In the genomic region with DNA sequence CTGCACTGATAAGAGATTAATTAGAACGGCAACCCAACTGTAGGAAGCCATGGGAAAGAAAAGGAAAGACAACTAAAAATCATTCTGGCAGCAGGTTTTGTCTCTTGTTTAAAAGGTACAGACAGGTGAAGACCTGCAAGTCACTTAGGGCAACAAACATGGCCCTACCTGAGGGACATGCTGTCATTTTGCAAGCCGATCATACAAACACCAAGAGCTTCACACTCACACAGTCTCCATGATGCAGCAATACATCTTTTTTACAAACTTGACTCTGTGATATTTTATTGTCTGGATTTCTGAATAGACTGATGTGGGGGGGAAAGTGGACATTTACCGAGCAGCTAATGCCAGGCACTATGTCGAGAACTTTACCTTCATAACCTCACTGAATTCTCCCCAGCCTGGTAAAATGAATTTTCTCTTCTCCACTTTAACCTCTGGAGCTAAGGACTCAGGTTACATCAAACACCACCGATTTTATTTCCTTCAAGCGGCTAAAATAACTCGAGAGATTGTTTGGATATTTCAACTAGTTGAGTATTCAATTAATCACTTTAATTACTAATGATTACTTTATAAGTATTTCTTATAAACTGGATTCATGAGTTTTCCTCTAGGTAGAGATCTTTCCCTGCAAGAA, we compare ENCODE assay signal across 9 cellular contexts.
DNase-seq lines count a peak whose midpoint lies in the region; ATAC-seq, FAIRE-seq and TF ChIP-seq lines count a peak whose summit lies in the region.
"Had no signal": no experiment of that assay in that cellular context is flagged by ENCODE, and none has a peak within 500 bp of the region (broad histone marks: within the 10 kb centered on the region; RNA-seq: fewer than 3 reads in every experiment).

No MANE protein-coding gene starts in this region.

- H3K9me3 Mint-ChIP-seq in HFFc6: no peaks in the 10 kb centered on the region; the same call in 1 of the 2 replicates
- H3K9me3 Mint-ChIP-seq in stimulated activated memory B cell treated with anti-CD40 and anti-IgM and Interleukin-4, amounts not matched to agents 10 μg/mL and 1 μg/mL and 100 μg/mL, for 72 hours: peaks cover under 1% of the 10 kb centered on the region
- no peaks in the 10 kb centered on the region for H3K9me3 Mint-ChIP-seq in activated CD8-positive, alpha-beta T cell treated with anti-CD3 and anti-CD28 coated beads, Interleukin-2, amount 10 ng/mL, durations not matched to agents 7 days and 5 days (ENCODE audit: insufficient read depth)
- H3K9me3 Mint-ChIP-seq: activated naive CD4-positive, alpha-beta T cell treated with anti-CD3 and anti-CD28 coated beads for 36 hours; stimulated activated naive CD8-positive, alpha-beta T cell treated with anti-CD3 and anti-CD28 coated beads, Interleukin-15, Interleukin-2, amounts not matched to agents 100 ng/mL and 50 ng/mL, for 24 hours had no signal

- no peak for ATAC-seq in HepG2
- no peak for ATAC-seq in stimulated activated memory B cell treated with anti-CD40 and anti-IgM and Interleukin-4, amounts not matched to agents 10 μg/mL and 1 μg/mL and 100 μg/mL, for 72 hours
- ATAC-seq in activated CD8-positive, alpha-beta T cell treated with anti-CD3 and anti-CD28 coated beads, Interleukin-2, amount 10 ng/mL, durations not matched to agents 7 days and 5 days: no peak
- no peak for ATAC-seq in GM19455 (IDR thresholded peaks at IDR 0.05; ENCODE audit: unreplicated experiment)

- H3K4me1 ChIP-seq in ascending aorta: peaks cover 9 to 24% of the 10 kb centered on the region in 2 donors
- peaks cover 55% of the 10 kb centered on the region for H3K4me1 ChIP-seq in HepG2 (ENCODE audit: insufficient read depth, low read length)

- peak overlapping the region; percentile 14; the same call in 1 of the 2 replicates for H3K9ac ChIP-seq in HepG2 (ENCODE audit: insufficient read depth, low read depth, low read length)

- peak overlapping the region; percentile 58; the same call in 1 of the 2 replicates for H3K4me2 ChIP-seq in HepG2 (ENCODE audit: low read depth, low read length)

- no peak for TF ChIP-seq CTCF in HFFc6 (IDR thresholded peaks at IDR 0.05)
- TF ChIP-seq CTCF in ascending aorta (IDR thresholded peaks at IDR 0.05): no peak
- TF ChIP-seq CTCF in HepG2 (CRISPR knock-in tag; IDR thresholded peaks at IDR 0.05): no peak

- H3K4me3 ChIP-seq in ascending aorta: peak overlapping the region in 1 of 2 donors; percentile 52
- H3K4me3 ChIP-seq in HepG2 (replicated peaks in 1 of 3; ENCODE audit: insufficient read depth in 1 of 3, low read depth in 2 of 3, low read length in 3 of 3): peak overlapping the region in 1 of 3 experiments; percentile 10; a peak in 1 of 6 replicates

- H3K4me1 Mint-ChIP-seq in HFFc6 (ENCODE audit: low read depth): peaks cover 35% of the 10 kb centered on the region
- peaks cover 14% of the 10 kb centered on the region for H3K4me1 Mint-ChIP-seq in stimulated activated memory B cell treated with anti-CD40 and anti-IgM and Interleukin-4, amounts not matched to agents 10 μg/mL and 1 μg/mL and 100 μg/mL, for 72 hours
- no peaks in the 10 kb centered on the region for H3K4me1 Mint-ChIP-seq in activated CD8-positive, alpha-beta T cell treated with anti-CD3 and anti-CD28 coated beads, Interleukin-2, amount 10 ng/mL, durations not matched to agents 7 days and 5 days (ENCODE audit: low read depth)

- no peak for TF ChIP-seq RAD21 in HepG2 (CRISPR knock-in tag; IDR thresholded peaks at IDR 0.05)

- H3K27ac ChIP-seq in ascending aorta (peak overlapping the region; percentile 45 to 62), HepG2 (ENCODE audit: extremely low read length, insufficient read depth, low read length) (peak overlapping the region; percentile 48)

- peaks cover under 1% of the 10 kb centered on the region for H3K36me3 Mint-ChIP-seq in HFFc6 (ENCODE audit: low read depth)
- H3K36me3 Mint-ChIP-seq in stimulated activated memory B cell treated with anti-CD40 and anti-IgM and Interleukin-4, amounts not matched to agents 10 μg/mL and 1 μg/mL and 100 μg/mL, for 72 hours: peaks cover 32% of the 10 kb centered on the region
- peaks cover under 1% of the 10 kb centered on the region for H3K36me3 Mint-ChIP-seq in activated CD8-positive, alpha-beta T cell treated with anti-CD3 and anti-CD28 coated beads, Interleukin-2, amount 10 ng/mL, durations not matched to agents 7 days and 5 days (ENCODE audit: low read depth)

- TF ChIP-seq EP300 in HepG2 (IDR thresholded peaks at IDR 0.05; ENCODE audit: low read depth in 2 of 2, low read length in 2 of 2) (no peak), HepG2 (CRISPR knock-in tag; IDR thresholded peaks at IDR 0.05; ENCODE audit: borderline replicate concordance) (no peak)

- 90% methylated on average over 7 of the region's 7 CpGs for WGBS in HepG2 (ENCODE audit: low lambda C conversion rate)

- peak overlapping the region; percentile 79 for H3K4me3 Mint-ChIP-seq in HFFc6
- no peak overlapping the region for H3K4me3 Mint-ChIP-seq in stimulated activated memory B cell treated with anti-CD40 and anti-IgM and Interleukin-4, amounts not matched to agents 10 μg/mL and 1 μg/mL and 100 μg/mL, for 72 hours
- H3K4me3 Mint-ChIP-seq in activated CD8-positive, alpha-beta T cell treated with anti-CD3 and anti-CD28 coated beads, Interleukin-2, amount 10 ng/mL, durations not matched to agents 7 days and 5 days: no peak overlapping the region
- H3K4me3 Mint-ChIP-seq: activated naive CD4-positive, alpha-beta T cell treated with anti-CD3 and anti-CD28 coated beads for 36 hours; stimulated activated naive CD8-positive, alpha-beta T cell treated with anti-CD3 and anti-CD28 coated beads, Interleukin-15, Interleukin-2, amounts not matched to agents 100 ng/mL and 50 ng/mL, for 24 hours had no signal

- POLR2A ChIA-PET in HepG2 (lab: Yijun Ruan, JAX): interaction anchor here (1.1 to 1.9 kb wide), 4 partner anchors 27 to 243 kb away, joined by 3 to 5 read pairs (median 4); no protein-coding TSS in a partner anchor
- POLR2A ChIA-PET in activated CD8-positive, alpha-beta T cell treated with anti-CD3 and anti-CD28 coated beads, Interleukin-2, amount 10 ng/mL, durations not matched to agents 7 days and 5 days (lab: Charles Lee): no interaction called here

- no TSS peak for BruUV-seq in HepG2 (replicated peaks; lab: Mats Ljungman, UMichigan)

- no peak overlapping the region for H2AFZ ChIP-seq in HepG2 (ENCODE audit: low read length)

- H3K27ac Mint-ChIP-seq in HFFc6: peak overlapping the region; percentile 89
- peak overlapping the region; percentile 46 for H3K27ac Mint-ChIP-seq in stimulated activated memory B cell treated with anti-CD40 and anti-IgM and Interleukin-4, amounts not matched to agents 10 μg/mL and 1 μg/mL and 100 μg/mL, for 72 hours
- H3K27ac Mint-ChIP-seq in activated CD8-positive, alpha-beta T cell treated with anti-CD3 and anti-CD28 coated beads, Interleukin-2, amount 10 ng/mL, durations not matched to agents 7 days and 5 days: no peak overlapping the region
- H3K27ac Mint-ChIP-seq: stimulated activated naive CD8-positive, alpha-beta T cell treated with anti-CD3 and anti-CD28 coated beads, Interleukin-15, Interleukin-2, amounts not matched to agents 100 ng/mL and 50 ng/mL, for 24 hours had no signal

- no peaks in the 10 kb centered on the region for H3K79me2 ChIP-seq in HepG2 (ENCODE audit: insufficient read depth, low read length)

- H3K36me3 ChIP-seq in ascending aorta: no peaks in the 10 kb centered on the region
- H3K36me3 ChIP-seq in HepG2 (replicated peaks in 1 of 2; ENCODE audit: control insufficient read depth in 1 of 2, insufficient read depth in 2 of 2, low read length in 2 of 2): peaks cover 1 to 5% of the 10 kb centered on the region in 2 experiments; a peak in 2 of 5 replicates

- no peak for TF ChIP-seq POLR2A in HepG2 (IDR thresholded peaks at IDR 0.05; ENCODE audit: insufficient read depth in 1 of 2, low read depth in 2 of 2, low read length in 2 of 2)

- no peaks in the 10 kb centered on the region for H3K9me3 ChIP-seq in ascending aorta
- no peaks in the 10 kb centered on the region for H3K9me3 ChIP-seq in HepG2 (ENCODE audit: low read length)

- intact Hi-C loops in ascending aorta (cut with DNase I) (loop anchor here (2.0 to 10.0 kb wide), 3 partner anchors 128 to 604 kb away; no protein-coding TSS in a partner anchor), HepG2 (cut with micrococcal nuclease; ENCODE audit: unreplicated experiment) (loop anchor here (2.0 to 5.0 kb wide), 4 partner anchors 130 to 606 kb away; a partner anchor contains a TSS)

- peak; percentile 37 for FAIRE-seq in HepG2 (lab: Jason Lieb, UNC)

- no peaks in the 10 kb centered on the region for H3K27me3 ChIP-seq in ascending aorta
- H3K27me3 ChIP-seq in HepG2 (ENCODE audit: control insufficient read depth in 1 of 2, insufficient read depth in 2 of 2, low read length in 2 of 2): no peaks in the 10 kb centered on the region

- no peaks in the 10 kb centered on the region for H4K20me1 ChIP-seq in HepG2 (ENCODE audit: insufficient read depth, low read length)

- in situ Hi-C loops in HepG2 (cut with HindIII; ENCODE audit: extremely low pct_ligation_motif_present, low pct_unique_long_range_greater_than_20kb): loop anchor here (5.0 kb wide), 1 partner anchor 226 kb away; no protein-coding TSS in a partner anchor

- CTCF ChIA-PET in HepG2 (lab: Yijun Ruan, JAX; ENCODE audit: low intra/inter-chr PET ratio, low total read pairs): interaction anchor here (1.0 to 3.6 kb wide), 6 partner anchors 224 to 279 kb away, joined by 3 to 31 read pairs (median 6); no protein-coding TSS in a partner anchor
- CTCF ChIA-PET in activated CD8-positive, alpha-beta T cell treated with anti-CD3 and anti-CD28 coated beads, Interleukin-2, amount 10 ng/mL, durations not matched to agents 7 days and 5 days (lab: Charles Lee): interaction anchor here (1.4 to 2.6 kb wide), 6 partner anchors 8 to 609 kb away, joined by 4 to 10 read pairs (median 6); a partner anchor contains a TSS

- DNase-seq in HFFc6 (no peak), ascending aorta (ENCODE audit: low spot score in 2 of 2) (no peak), HepG2 (ENCODE audit: low spot score) (no peak), inferior parietal cortex (ENCODE audit: extremely low spot score) (no peak)
- DNase-seq in activated CD8-positive, alpha-beta T cell treated with anti-CD3 and anti-CD28 coated beads, Interleukin-2, amount 10 ng/mL, durations not matched to agents 7 days and 5 days: no peak

- H3K27me3 Mint-ChIP-seq in HFFc6 (ENCODE audit: insufficient read depth): no peaks in the 10 kb centered on the region; the same call in 1 of the 2 replicates
- no peaks in the 10 kb centered on the region for H3K27me3 Mint-ChIP-seq in stimulated activated memory B cell treated with anti-CD40 and anti-IgM and Interleukin-4, amounts not matched to agents 10 μg/mL and 1 μg/mL and 100 μg/mL, for 72 hours
- no peaks in the 10 kb centered on the region for H3K27me3 Mint-ChIP-seq in activated CD8-positive, alpha-beta T cell treated with anti-CD3 and anti-CD28 coated beads, Interleukin-2, amount 10 ng/mL, durations not matched to agents 7 days and 5 days (ENCODE audit: low read depth)
- H3K27me3 Mint-ChIP-seq: stimulated activated naive CD8-positive, alpha-beta T cell treated with anti-CD3 and anti-CD28 coated beads, Interleukin-15, Interleukin-2, amounts not matched to agents 100 ng/mL and 50 ng/mL, for 24 hours had no signal

TF ChIP-seq in HepG2, 621 proteins besides CTCF, POLR2A, EP300 and RAD21 (continues in another document):
- TF ChIP-seq NR2F6 (IDR thresholded peaks at IDR 0.05): 0 out of 2 replicates have a peak, but pooled peaks have one; percentile 11
- no peak for TF ChIP-seq NR2F6 (CRISPR knock-in tag; IDR thresholded peaks at IDR 0.05)
- TF ChIP-seq ZNF430 (CRISPR knock-in tag; IDR thresholded peaks at IDR 0.05): 0 out of 2 replicates have a peak, but pooled peaks have one; percentile 19
